Comparison of ENCODE assay signal across 30 cellular contexts in the genomic region with DNA sequence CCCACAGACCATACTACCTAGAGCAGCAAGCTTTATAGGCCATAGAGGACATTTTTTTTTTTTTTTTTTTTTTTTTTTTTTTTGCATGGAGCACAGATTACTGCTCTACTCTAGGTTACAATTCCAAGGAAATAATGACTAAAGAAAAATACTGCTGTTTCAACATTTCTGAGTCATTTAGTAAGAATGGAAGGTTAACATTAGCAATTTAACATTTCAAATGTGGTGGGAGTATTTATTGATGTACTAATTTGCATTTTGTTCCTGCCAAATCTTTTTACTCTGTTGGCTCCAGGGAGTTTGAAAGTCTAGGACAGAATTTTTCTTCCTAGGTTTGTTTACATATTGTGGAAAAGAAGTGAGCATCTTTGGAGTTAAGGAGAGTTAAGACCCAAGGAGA.
DNase-seq lines count a peak whose midpoint lies in the region; ATAC-seq, FAIRE-seq and TF ChIP-seq lines count a peak whose summit lies in the region.
"Had no signal": no experiment of that assay in that cellular context is flagged by ENCODE, and none has a peak within 500 bp of the region (broad histone marks: within the 10 kb centered on the region; RNA-seq: fewer than 3 reads in every experiment).

No MANE protein-coding gene starts in this region.

- no peaks in the 10 kb centered on the region for H3F3A ChIP-seq in GM23338 (replicated peaks; ENCODE audit: low read depth)

- H3K4me1 ChIP-seq in GM23338 (ENCODE audit: insufficient read depth): peaks cover 10% of the 10 kb centered on the region
- H3K4me1 ChIP-seq in psoas muscle: peaks cover 38% of the 10 kb centered on the region

- intact Hi-C loops in psoas muscle (cut with DNase I): no loop called here

- H2AFZ ChIP-seq in GM23338: peak overlapping the region; percentile 29; the same call in 1 of the 2 replicates

- H4K20me1 ChIP-seq in GM23338 (replicated peaks; ENCODE audit: insufficient read depth): no peaks in the 10 kb centered on the region

- H3K4me3 Mint-ChIP-seq in GM23338: no peak overlapping the region
- H3K4me3 Mint-ChIP-seq: activated CD8-positive, alpha-beta T cell treated with anti-CD3 and anti-CD28 coated beads, Interleukin-2, amount 10 ng/mL, durations not matched to agents 7 days and 5 days; H9; naive thymus-derived CD4-positive, alpha-beta T cell; T-helper 1 cell treated with Interleukin-12 subunit alpha and Interleukin-12 subunit beta and Interleukin-4 antibody, amounts not matched to agents 30 μg/mL and 1 μg/mL, for 36 hours had no signal

- FAIRE-seq in RCC 7860 (lab: Jason Lieb, UNC): no peak
- FAIRE-seq: G401.6, islet of Langerhans, K562, small intestine had no signal

- DNase-seq in GM23338 (ENCODE audit: low spot score) (no peak), amniotic epithelial cell (ENCODE audit: low read depth) (peak; percentile 38), fibroblast of gingiva (ENCODE audit: low read depth) (peak; percentile 65), psoas muscle (no peak), RCC 7860 (ENCODE audit: low spot score) (no peak), epidermal melanocyte (ENCODE audit: insufficient read length, low spot score) (no peak)
- no peak for DNase-seq in stimulated activated CD8-positive, alpha-beta memory T cell treated with anti-CD3 and anti-CD28 coated beads, Interleukin-4, amount 100 ng/mL, for 48 hours
- DNase-seq: activated CD8-positive, alpha-beta T cell treated with anti-CD3 and anti-CD28 coated beads, Interleukin-2, amount 10 ng/mL, durations not matched to agents 7 days and 5 days; activated T-cell treated with anti-CD3 and anti-CD28 coated beads for 4 hours; aorta; COR-L47; DMS53; erythroblast; H9; midbrain; MM.1S; naive thymus-derived CD4-positive, alpha-beta T cell; NCI-H1417; NCI-H446; NCI-H774; nucleus accumbens; small intestine; trophoblast cell had no signal

- no peaks in the 10 kb centered on the region for H3K9me3 ChIP-seq in psoas muscle

- H3K9me2 ChIP-seq in GM23338 (ENCODE audit: insufficient read depth): 0 out of 2 replicates have a peak, but pooled peaks cover 8% of the 10 kb centered on the region

- H3K27ac ChIP-seq in GM23338 (ENCODE audit: low read depth) (no peak overlapping the region), psoas muscle (peak overlapping the region; percentile 13)
- H3K27ac ChIP-seq: RWPE1 had no signal

- TF ChIP-seq CTCF in GM23338 (conservative IDR thresholded peaks at IDR 0.05; ENCODE audit: low read depth in 2 of 2) (no peak), psoas muscle (IDR thresholded peaks at IDR 0.05) (no peak)

- ATAC-seq in GM23338: no peak
- ATAC-seq in psoas muscle: peak in 1 of 4 donors; percentile 27
- no peak for ATAC-seq in HG03565 (IDR thresholded peaks at IDR 0.05; ENCODE audit: unreplicated experiment)
- ATAC-seq: activated CD8-positive, alpha-beta T cell treated with anti-CD3 and anti-CD28 coated beads, Interleukin-2, amount 10 ng/mL, durations not matched to agents 7 days and 5 days; activated naive CD4-positive, alpha-beta T cell treated with anti-CD3 and anti-CD28 coated beads, Interleukin-2, amount 50 U/mL, for 72 hours; K562; naive thymus-derived CD4-positive, alpha-beta T cell had no signal

- H3K36me3 ChIP-seq in GM23338 (ENCODE audit: insufficient read depth) (no peaks in the 10 kb centered on the region), psoas muscle (ENCODE audit: insufficient read depth in 1 of 2, low read depth in 1 of 2) (no peaks in the 10 kb centered on the region)

- no peak overlapping the region for H3K27ac Mint-ChIP-seq in GM23338
- H3K27ac Mint-ChIP-seq: activated CD8-positive, alpha-beta T cell treated with anti-CD3 and anti-CD28 coated beads, Interleukin-2, amount 10 ng/mL, durations not matched to agents 7 days and 5 days; activated naive CD4-positive, alpha-beta T cell treated with anti-CD3 and anti-CD28 coated beads, Interleukin-2, amount 50 U/mL, for 72 hours; H9; naive thymus-derived CD4-positive, alpha-beta T cell; T-helper 1 cell treated with Interleukin-12 subunit alpha and Interleukin-12 subunit beta and Interleukin-4 antibody, amounts not matched to agents 30 μg/mL and 1 μg/mL, for 36 hours had no signal

- H3K79me2 ChIP-seq in GM23338 (replicated peaks; ENCODE audit: insufficient read depth): no peaks in the 10 kb centered on the region

- H3K27me3 ChIP-seq in GM23338 (ENCODE audit: insufficient read depth) (no peaks in the 10 kb centered on the region), psoas muscle (ENCODE audit: insufficient read depth in 3 of 3, low read length in 2 of 3) (no peaks in the 10 kb centered on the region)

- peak overlapping the region; percentile 33; the same call in 1 of the 2 replicates for H3K4me2 ChIP-seq in GM23338

- H3K4me3 ChIP-seq in GM23338: no peak overlapping the region
- H3K4me3 ChIP-seq in psoas muscle: no peak overlapping the region
- H3K4me3 ChIP-seq: K562 had no signal

- H3K9me3 Mint-ChIP-seq in GM23338: peaks cover 3% of the 10 kb centered on the region; the same call in 2 of the 3 replicates
- H3K9me3 Mint-ChIP-seq: H9; T-helper 1 cell treated with Interleukin-12 subunit alpha and Interleukin-12 subunit beta and Interleukin-4 antibody, amounts not matched to agents 30 μg/mL and 1 μg/mL, for 36 hours had no signal

- H3K36me3 Mint-ChIP-seq in GM23338 (ENCODE audit: low read depth): no peaks in the 10 kb centered on the region
- H3K36me3 Mint-ChIP-seq: activated naive CD4-positive, alpha-beta T cell treated with anti-CD3 and anti-CD28 coated beads, Interleukin-2, amount 50 U/mL, for 72 hours; naive thymus-derived CD4-positive, alpha-beta T cell had no signal

- H3K4me1 Mint-ChIP-seq in GM23338: peaks cover 3% of the 10 kb centered on the region; the same call in 1 of the 3 replicates
- H3K4me1 Mint-ChIP-seq: naive thymus-derived CD4-positive, alpha-beta T cell had no signal

- H3K27me3 Mint-ChIP-seq in GM23338 (ENCODE audit: insufficient read depth, low read depth, poor library complexity): peaks cover 1% of the 10 kb centered on the region

TF ChIP-seq in GM23338, 12 proteins besides CTCF, POLR2A, EP300 and RAD21:
- TF ChIP-seq ZNF114 (CRISPR knock-in tag; IDR thresholded peaks at IDR 0.05) (no peak), EZH2 (IDR thresholded peaks at IDR 0.05; ENCODE audit: low read depth, unreplicated experiment) (no peak), ZNF331 (CRISPR knock-in tag; IDR thresholded peaks at IDR 0.05; ENCODE audit: low read depth) (no peak), REST (IDR thresholded peaks at IDR 0.05; ENCODE audit: unreplicated experiment) (no peak), STAT1 (IDR thresholded peaks at IDR 0.05; ENCODE audit: unreplicated experiment) (no peak), POLR2AphosphoS5 (IDR thresholded peaks at IDR 0.05; ENCODE audit: low read depth) (no peak)

Comparison
In these comparisons a context has a peak if more than half of its experiments do, and no peak if none do; other contexts are left out.
1. DNase-seq: peak in amniotic epithelial cell (single experiment) and fibroblast of gingiva (single experiment); none in GM23338 (single experiment), psoas muscle (0 of 2), RCC 7860 (single experiment), stimulated activated CD8-positive, alpha-beta memory T cell treated with anti-CD3 and anti-CD28 coated beads, Interleukin-4, amount 100 ng/mL, for 48 hours (single experiment) and epidermal melanocyte (single experiment).